Comparison of ENCODE assay signal across 20 cellular contexts in the genomic region with DNA sequence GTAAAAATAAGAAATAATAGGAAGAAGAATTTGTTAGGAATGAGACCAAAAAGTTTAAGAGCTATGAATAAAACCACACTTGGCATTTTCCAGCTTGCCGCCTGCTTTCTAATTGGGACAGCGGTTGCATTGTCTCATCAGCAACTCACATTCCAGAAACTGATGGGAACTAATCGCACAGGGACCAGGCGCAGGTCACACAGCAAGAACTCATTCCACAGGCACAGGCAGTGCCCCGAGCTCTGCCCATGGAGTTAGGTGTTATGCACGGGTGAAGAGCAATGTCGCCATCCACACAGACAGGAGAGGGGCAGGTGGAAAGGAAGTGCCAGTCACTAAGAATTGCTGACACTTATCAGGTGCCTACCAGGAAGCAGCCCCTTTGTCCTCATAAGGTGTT.
"Had no signal": no experiment of that assay in that cellular context is flagged by ENCODE, and none has a peak within 500 bp of the region (broad histone marks: within the 10 kb centered on the region; RNA-seq: fewer than 3 reads in every experiment).

No MANE protein-coding gene starts in this region.

- ATAC-seq: gastrocnemius medialis; heart right ventricle; left lobe of liver; natural killer cell; pancreas; right lobe of liver; stimulated activated naive B cell treated with anti-CD40 and anti-IgM and Interleukin-4, amounts not matched to agents 10 μg/mL and 1 μg/mL and 100 μg/mL, for 72 hours; stimulated activated naive CD8-positive, alpha-beta T cell treated with anti-CD3 and anti-CD28 coated beads, Interleukin-15, amount 100 ng/mL, for 72 hours had no signal

- H3K9me3 ChIP-seq: esophagus muscularis mucosa, gastrocnemius medialis, heart right ventricle, pancreas, prostate gland, right lobe of liver had no signal

- H3K27me3 ChIP-seq: right lobe of liver had no signal

- H3K4me1 ChIP-seq: esophagus muscularis mucosa, gastrocnemius medialis, heart right ventricle, pancreas, prostate gland, right lobe of liver had no signal

- H3K4me1 Mint-ChIP-seq: natural killer cell; stimulated activated naive B cell treated with anti-CD40 and anti-IgM and Interleukin-4, amounts not matched to agents 10 μg/mL and 1 μg/mL and 100 μg/mL, for 72 hours; stimulated activated naive CD8-positive, alpha-beta T cell treated with anti-CD3 and anti-CD28 coated beads, Interleukin-15, amount 100 ng/mL, for 72 hours had no signal

- FAIRE-seq: islet of Langerhans, pancreas, urothelium cell line had no signal

- H3K4me3 ChIP-seq: esophagus muscularis mucosa, gastrocnemius medialis, heart right ventricle, pancreas, prostate gland, right lobe of liver had no signal

- DNase-seq: effector memory CD4-positive, alpha-beta T cell; gastrocnemius medialis; heart right ventricle; hypothalamus; mammary epithelial cell; natural killer cell; occipital lobe; pancreas; right lobe of liver; stimulated activated CD4-positive, alpha-beta T cell treated with anti-CD3 and anti-CD28 coated beads, Interleukin-2, amount 100 ng/mL, for 24 hours; stimulated activated CD4-positive, alpha-beta T cell treated with anti-CD3 and anti-CD28 coated beads, Interleukin-4, amount 100 ng/mL, for 4 hours; stimulated activated naive B cell treated with anti-CD40 and anti-IgM and Interleukin-4, amounts not matched to agents 10 μg/mL and 1 μg/mL and 100 μg/mL, for 72 hours; stimulated activated naive CD8-positive, alpha-beta T cell treated with anti-CD3 and anti-CD28 coated beads, Interleukin-15, amount 100 ng/mL, for 72 hours had no signal

- H3K9me3 Mint-ChIP-seq: natural killer cell; neural crest cell; stimulated activated naive B cell treated with anti-CD40 and anti-IgM and Interleukin-4, amounts not matched to agents 10 μg/mL and 1 μg/mL and 100 μg/mL, for 72 hours; stimulated activated naive CD8-positive, alpha-beta T cell treated with anti-CD3 and anti-CD28 coated beads, Interleukin-15, amount 100 ng/mL, for 72 hours; type B pancreatic cell had no signal

- H3K27ac ChIP-seq: esophagus muscularis mucosa, gastrocnemius medialis, heart right ventricle, pancreas, prostate gland, right lobe of liver had no signal

- H3K36me3 ChIP-seq: esophagus muscularis mucosa, gastrocnemius medialis, heart right ventricle, pancreas, prostate gland, right lobe of liver had no signal

- H3K36me3 Mint-ChIP-seq: natural killer cell; stimulated activated naive B cell treated with anti-CD40 and anti-IgM and Interleukin-4, amounts not matched to agents 10 μg/mL and 1 μg/mL and 100 μg/mL, for 72 hours; type B pancreatic cell had no signal

- H3K4me3 Mint-ChIP-seq: natural killer cell; neural crest cell; stimulated activated naive B cell treated with anti-CD40 and anti-IgM and Interleukin-4, amounts not matched to agents 10 μg/mL and 1 μg/mL and 100 μg/mL, for 72 hours; stimulated activated naive CD8-positive, alpha-beta T cell treated with anti-CD3 and anti-CD28 coated beads, Interleukin-15, amount 100 ng/mL, for 72 hours; type B pancreatic cell had no signal

- H3K27ac Mint-ChIP-seq: natural killer cell; stimulated activated naive B cell treated with anti-CD40 and anti-IgM and Interleukin-4, amounts not matched to agents 10 μg/mL and 1 μg/mL and 100 μg/mL, for 72 hours; stimulated activated naive CD8-positive, alpha-beta T cell treated with anti-CD3 and anti-CD28 coated beads, Interleukin-15, amount 100 ng/mL, for 72 hours; type B pancreatic cell had no signal
